Comparison of ENCODE assay signal across 1 cellular context in genomic region chr3:62797129-62797528, GRCh38.
TF ChIP-seq lines count a peak whose summit lies in the region.

No MANE protein-coding gene starts in this region.

TF ChIP-seq in SK-N-SH, 30 proteins besides CTCF, POLR2A, EP300 and RAD21 (continued from another document):
- TF ChIP-seq, protein P1, sequence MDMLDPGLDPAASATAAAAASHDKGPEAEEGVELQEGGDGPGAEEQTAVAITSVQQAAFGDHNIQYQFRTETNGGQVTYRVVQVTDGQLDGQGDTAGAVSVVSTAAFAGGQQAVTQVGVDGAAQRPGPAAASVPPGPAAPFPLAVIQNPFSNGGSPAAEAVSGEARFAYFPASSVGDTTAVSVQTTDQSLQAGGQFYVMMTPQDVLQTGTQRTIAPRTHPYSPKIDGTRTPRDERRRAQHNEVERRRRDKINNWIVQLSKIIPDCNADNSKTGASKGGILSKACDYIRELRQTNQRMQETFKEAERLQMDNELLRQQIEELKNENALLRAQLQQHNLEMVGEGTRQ (IDR thresholded peaks at IDR 0.05; ENCODE audit: borderline replicate concordance, low read depth, low read length), result no peak
- TF ChIP-seq TCF12 (IDR thresholded peaks at IDR 0.05) (no peak), MXI1 (IDR thresholded peaks at IDR 0.05; ENCODE audit: low read depth, low read length) (no peak), MEF2A (IDR thresholded peaks at IDR 0.05; ENCODE audit: borderline replicate concordance, low read depth) (no peak), REST (IDR thresholded peaks at IDR 0.05; ENCODE audit: low read depth, low read length) (no peak), NFIC (IDR thresholded peaks at IDR 0.05; ENCODE audit: borderline replicate concordance) (no peak), JUND (IDR thresholded peaks at IDR 0.05) (no peak), YY1 (IDR thresholded peaks at IDR 0.05; ENCODE audit: low read depth) (no peak), FOXJ3 (CRISPR knock-in tag; IDR thresholded peaks at IDR 0.05) (no peak)
